15 cellular contexts compared by ENCODE assay signal in the genomic region with DNA sequence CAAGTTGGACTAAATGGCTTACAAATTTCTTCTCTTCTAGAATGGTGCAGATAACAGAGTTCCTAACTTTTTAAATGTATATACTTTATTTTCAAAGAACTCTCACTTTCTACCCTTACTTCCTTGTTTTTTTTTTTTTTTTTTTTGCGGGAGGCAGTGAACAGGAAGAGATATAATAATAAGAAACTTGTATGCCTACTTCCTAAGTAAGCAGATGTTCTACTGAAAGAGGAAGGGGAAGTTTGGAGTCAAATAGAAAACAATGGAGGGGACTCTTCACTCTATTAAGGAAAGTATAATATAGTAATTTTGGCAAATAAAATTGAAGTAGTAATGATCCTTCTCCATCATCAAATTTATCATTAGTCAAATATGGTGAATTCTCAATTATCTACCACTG.
"Had no signal": no experiment of that assay in that cellular context is flagged by ENCODE, and none has a peak within 500 bp of the region (broad histone marks: within the 10 kb centered on the region; RNA-seq: fewer than 3 reads in every experiment).

No MANE protein-coding gene starts in this region.

- H3K27ac ChIP-seq: cardiac muscle cell, epithelial cell of prostate, lower lobe of right lung, pancreas, stomach, testis, upper lobe of right lung had no signal

- H3K27ac Mint-ChIP-seq: immature natural killer cell had no signal

- ATAC-seq: upper lobe of right lung had no signal

- H3K4me1 ChIP-seq: lower lobe of right lung, testis, upper lobe of right lung had no signal

- H3K27me3 ChIP-seq: cardiac muscle cell, pancreas, testis, upper lobe of right lung had no signal

- H3K9me3 Mint-ChIP-seq: immature natural killer cell had no signal

- H3K4me3 ChIP-seq: cardiac muscle cell, lower lobe of right lung, pancreas, stomach, testis, upper lobe of right lung had no signal

- H3K36me3 ChIP-seq: cardiac muscle cell, lower lobe of right lung, pancreas, stomach, upper lobe of right lung had no signal

- DNase-seq: activated CD4-positive, CD25-positive, alpha-beta regulatory T cell treated with anti-CD3 and anti-CD28 coated beads, Interleukin-2, amount 50 U/mL, for 72 hours; activated naive CD4-positive, alpha-beta T cell treated with anti-CD3 and anti-CD28 coated beads, Interleukin-2, amount 50 U/mL, for 16 hours; foreskin melanocyte; head of caudate nucleus; immature natural killer cell; left cardiac atrium; lower lobe of right lung; midbrain; pancreas; stimulated activated CD4-positive, alpha-beta T cell treated with anti-CD3 and anti-CD28 coated beads, Interleukin-1b, Interleukin-23, amount 100 ng/mL, for 48 hours; stomach; testis; upper lobe of right lung had no signal

- FAIRE-seq: pancreas had no signal

- H3K36me3 Mint-ChIP-seq: immature natural killer cell had no signal

- H3K9me3 ChIP-seq: lower lobe of right lung, pancreas, stomach, testis, upper lobe of right lung had no signal
